ENCODE assay signal across 8 cellular contexts in the genomic region with DNA sequence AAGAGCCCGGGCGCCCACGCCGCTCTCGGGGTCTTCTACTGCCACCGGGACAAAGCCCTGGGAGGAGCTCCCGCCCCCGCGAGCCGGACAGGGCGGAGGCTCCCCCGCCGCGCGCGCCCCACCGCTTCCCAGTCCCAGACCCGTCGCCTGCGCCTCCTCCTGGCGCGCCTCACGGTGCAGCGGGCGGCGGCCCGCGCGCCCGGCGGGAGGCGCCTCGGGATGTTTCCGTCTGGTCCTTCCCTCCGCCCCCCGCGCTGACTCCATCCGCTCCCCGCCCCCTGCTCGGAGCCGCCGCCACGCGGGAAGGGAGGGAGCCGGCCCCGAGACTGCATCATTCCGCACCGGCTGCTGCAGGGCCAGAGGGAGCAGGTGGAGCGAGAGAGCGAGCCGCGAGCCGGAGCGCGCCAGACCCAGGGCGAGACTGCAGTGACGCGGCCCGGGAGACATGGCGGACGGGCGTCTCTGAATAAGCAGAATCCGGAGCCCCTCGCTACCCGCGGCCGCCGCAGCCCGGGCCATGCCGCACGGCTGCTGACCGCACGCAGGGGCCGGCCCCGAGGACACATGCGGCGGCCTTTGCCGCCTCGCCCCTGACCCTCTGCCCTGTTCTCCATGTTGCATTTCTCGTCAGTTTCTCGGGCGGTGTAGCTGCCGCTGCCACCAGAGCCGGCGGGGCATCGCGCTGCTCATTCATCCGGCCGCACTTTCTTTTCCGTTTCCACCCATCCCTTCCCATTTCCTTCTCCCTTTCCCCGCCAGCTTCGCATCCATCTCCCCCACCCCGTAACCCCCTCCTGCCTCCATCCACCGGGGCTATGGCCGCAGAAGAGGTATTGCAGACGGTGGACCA. TPM values are rescaled to one million over a fixed set of nuclear protein-coding genes. Genes with fewer than 3 reads are reported as not detected.
DNase-seq lines count a peak whose midpoint lies in the region; ATAC-seq and TF ChIP-seq lines count a peak whose summit lies in the region.

A gene (plus strand): TSS at position 331 of the 850 bp plus-strand sequence. CDS start 485 bp downstream, at position 816.

- H3K36me3 ChIP-seq in upper lobe of right lung = no peaks in the 10 kb centered on the region

- DNase-seq in NCI-H1092 (lab: John Stamatoyannopoulos, UW) = peak; percentile 71
- peak; percentile 37 to 75 (median 58) for DNase-seq in T-cell
- peak; percentile 95 for DNase-seq in cardiac septum (ENCODE audit: low spot score)
- peak; percentile 97 for DNase-seq in posterior vena cava (ENCODE audit: low spot score)
- peak; percentile 90 for DNase-seq in upper lobe of right lung

- H3K27ac ChIP-seq in adipose tissue (ENCODE audit: low read depth, low read length) (peak within 1 kb of the TSS; percentile 59), upper lobe of right lung (peak within 1 kb of the TSS; percentile 75)

- TF ChIP-seq CTCF in GM12872 (IDR thresholded peaks at IDR 0.05; ENCODE audit: insufficient read depth, low read depth, low read length) (peak; percentile 35; the same call in 1 of the 3 replicates), upper lobe of right lung (IDR thresholded peaks at IDR 0.05) (peak; percentile 28)

- POLR2A ChIA-PET in T-cell (lab: Charles Lee) = interaction anchor here in 1 of 2 donors (0.9 kb wide), 1 partner anchor 35 kb away, joined by 3 read pairs; no protein-coding TSS in a partner anchor

- H3K4me1 ChIP-seq in upper lobe of right lung = peaks cover 7% of the 10 kb centered on the region

- 0 to 1% (median 0%) methylated on average over 79 to 96 of the region's 96 CpGs for WGBS in adipose tissue, 3 donors

- peaks cover 27 to 33% (median 30%) of the 10 kb centered on the region in 3 donors for H3K4me1 Mint-ChIP-seq in T-cell

- H3K4me3 Mint-ChIP-seq in T-cell = peak within 1 kb of the TSS; percentile 93 to 98 (median 94)

- intact Hi-C loops in cardiac septum (cut with DNase I) (loop anchor here (5.0 to 10.0 kb wide), 3 partner anchors 149 to 461 kb away; a partner anchor contains a TSS), posterior vena cava (cut with DNase I) (no loop called here), upper lobe of right lung (cut with DNase I) (no loop called here)

- no peaks in the 10 kb centered on the region for H3K9me3 Mint-ChIP-seq in T-cell

- H3K36me3 Mint-ChIP-seq in T-cell = no peaks in the 10 kb centered on the region

- H3K4me3 ChIP-seq in upper lobe of right lung = peak within 1 kb of the TSS; percentile 90

- CTCF ChIA-PET in T-cell (lab: Charles Lee) = interaction anchor here (0.7 to 1.4 kb wide), 4 partner anchors 9 to 454 kb away, joined by 3 to 4 read pairs (median 3); no protein-coding TSS in a partner anchor

- H3K9me3 ChIP-seq in upper lobe of right lung = no peaks in the 10 kb centered on the region

- peak; percentile 77 for ATAC-seq in HG02571 (IDR thresholded peaks at IDR 0.05; ENCODE audit: unreplicated experiment)
- peak; percentile 82 to 90 (median 86) for ATAC-seq in T-cell (replicated peaks in 1 of 4)
- peak; percentile 97 for ATAC-seq in upper lobe of right lung

- no peaks in the 10 kb centered on the region for H3K27me3 Mint-ChIP-seq in T-cell

- H3K27me3 ChIP-seq in upper lobe of right lung = no peaks in the 10 kb centered on the region

- H3K27ac Mint-ChIP-seq in T-cell = peak within 1 kb of the TSS; percentile 79 to 89

RNA-seq across cellular contexts. Expression of the gene that starts here (rescaled TPM):
- total RNA-seq in T-cell (10 to 100 TPM; 17.2 to 19.6 (median 19.1) TPM), cardiac septum (19.8 TPM), posterior vena cava (10 to 100 TPM; 24.1 to 34.6 TPM), upper lobe of right lung (18.0 TPM)
- 1 to 10 TPM; 1.3 to 4.1 (median 2.4) TPM for polyA plus RNA-seq in adipose tissue

Comparison
In these comparisons a context has a peak if more than half of its experiments do, and no peak if none do; other contexts are left out.
1. Peak in every context shown above with its lines: DNase-seq, ATAC-seq, H3K4me3 ChIP-seq and H3K27ac ChIP-seq.